Comparison of ENCODE assay signal across 9 cellular contexts in the genomic region with DNA sequence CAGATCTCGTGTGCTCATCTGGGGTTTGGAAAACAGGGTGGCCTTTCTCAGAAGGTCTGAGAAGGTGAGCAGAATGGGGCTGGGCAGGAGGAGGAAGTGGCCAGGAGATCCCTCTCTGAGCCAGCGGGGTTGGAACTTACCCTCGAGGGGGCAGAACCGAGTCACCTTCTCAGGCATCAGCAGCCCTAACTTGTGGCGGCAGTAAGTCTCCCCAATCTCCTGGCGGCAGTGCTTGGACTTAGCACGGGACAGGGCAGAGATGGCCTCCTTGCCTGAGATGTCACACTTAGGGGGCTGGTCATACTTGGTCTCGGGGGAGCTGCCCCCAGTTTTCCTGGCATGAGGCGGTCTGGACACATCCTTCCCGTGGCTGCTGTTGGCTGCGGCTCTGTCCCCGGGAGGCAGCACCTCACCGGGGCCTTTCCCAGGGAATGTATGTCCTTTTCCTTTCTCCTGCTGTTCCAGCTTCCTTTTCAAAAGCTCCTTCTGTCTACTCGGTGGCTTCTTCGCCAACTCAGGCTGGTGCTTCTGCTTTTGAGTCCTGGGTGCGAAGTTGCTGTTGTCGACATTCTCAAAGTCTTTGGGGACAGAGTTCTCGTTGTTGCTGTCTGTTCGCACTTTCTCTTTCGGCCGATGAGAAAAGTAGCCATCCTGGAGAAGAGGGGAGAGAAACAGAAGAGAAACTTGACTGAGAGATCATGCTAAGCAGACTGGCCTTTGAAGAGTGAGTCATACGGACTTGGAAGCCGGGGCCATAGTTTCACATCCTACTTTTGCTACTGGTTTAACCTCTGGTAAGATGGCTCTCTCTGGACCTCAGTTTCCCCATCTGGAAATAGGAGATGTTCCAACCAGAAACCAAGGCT.
DNase-seq lines count a peak whose midpoint lies in the region; ATAC-seq, FAIRE-seq and TF ChIP-seq lines count a peak whose summit lies in the region.
"Had no signal": no experiment of that assay in that cellular context is flagged by ENCODE, and none has a peak within 500 bp of the region (broad histone marks: within the 10 kb centered on the region; RNA-seq: fewer than 3 reads in every experiment).

No MANE protein-coding gene starts in this region.

- peak overlapping the region; percentile 54 to 72 for H3K27ac ChIP-seq in mucosa of rectum (ENCODE audit: low read depth in 2 of 2, low read length in 2 of 2)

- DNase-seq in GM12892 (ENCODE audit: insufficient read length) (peak; percentile 50), NOMO-1 treated with dmso at 0.1 percent for 144 hours (lab: John Stamatoyannopoulos, UW; ENCODE audit: unreplicated experiment) (peak; percentile 91)
- no peak for DNase-seq in effector CD8-positive, alpha-beta T cell (lab: John Stamatoyannopoulos, UW)
- DNase-seq in activated CD4-positive, alpha-beta T cell treated with anti-CD3 and anti-CD28 coated beads for 4 hours = no peak
- DNase-seq: NCI-H1105 treated with DMSO at 0.1 percent for 48 hours had no signal

- FAIRE-seq in GM12892 (lab: Jason Lieb, UNC) = peak; percentile 81

- TF ChIP-seq POLR2A in GM12892 (IDR thresholded peaks at IDR 0.05; ENCODE audit: low read depth, low read length) = no peak

- peak; percentile 83 for ATAC-seq in GM21825 (IDR thresholded peaks at IDR 0.05; ENCODE audit: unreplicated experiment)
- ATAC-seq in GM18907 (IDR thresholded peaks at IDR 0.05; ENCODE audit: unreplicated experiment) = no peak
- no peak for ATAC-seq in HG03439 (IDR thresholded peaks at IDR 0.05; ENCODE audit: unreplicated experiment)

- no peaks in the 10 kb centered on the region for H3K36me3 ChIP-seq in mucosa of rectum (ENCODE audit: control insufficient read depth in 2 of 2, insufficient read depth in 2 of 2, low read length in 2 of 2)

- H3K4me1 ChIP-seq in mucosa of rectum (ENCODE audit: control insufficient read depth in 2 of 2, insufficient read depth in 2 of 2, low read length in 2 of 2) = peaks cover 20 to 32% of the 10 kb centered on the region in 2 donors

- H3K27me3 ChIP-seq in mucosa of rectum (ENCODE audit: control insufficient read depth in 2 of 2, insufficient read depth in 2 of 2, low read length in 2 of 2) = no peaks in the 10 kb centered on the region

- no peaks in the 10 kb centered on the region for H3K9me3 ChIP-seq in mucosa of rectum (ENCODE audit: control insufficient read depth in 2 of 2, low read length in 2 of 2)

- H3K9ac ChIP-seq in mucosa of rectum (ENCODE audit: low read depth in 1 of 2, low read length in 2 of 2) = peak overlapping the region in 1 of 2 donors; percentile 42

- peak overlapping the region in 1 of 2 donors; percentile 54 for H3K4me3 ChIP-seq in mucosa of rectum (ENCODE audit: low read length in 2 of 2)

Comparison
In these comparisons a context has a peak if more than half of its experiments do, and no peak if none do; other contexts are left out.
1. DNase-seq: peak in GM12892 (single experiment) and NOMO-1 treated with dmso at 0.1 percent for 144 hours (single experiment); none in effector CD8-positive, alpha-beta T cell (single experiment) and activated CD4-positive, alpha-beta T cell treated with anti-CD3 and anti-CD28 coated beads for 4 hours (0 of 2).